Comparison of ENCODE assay signal across 1 cellular context in the genomic region with DNA sequence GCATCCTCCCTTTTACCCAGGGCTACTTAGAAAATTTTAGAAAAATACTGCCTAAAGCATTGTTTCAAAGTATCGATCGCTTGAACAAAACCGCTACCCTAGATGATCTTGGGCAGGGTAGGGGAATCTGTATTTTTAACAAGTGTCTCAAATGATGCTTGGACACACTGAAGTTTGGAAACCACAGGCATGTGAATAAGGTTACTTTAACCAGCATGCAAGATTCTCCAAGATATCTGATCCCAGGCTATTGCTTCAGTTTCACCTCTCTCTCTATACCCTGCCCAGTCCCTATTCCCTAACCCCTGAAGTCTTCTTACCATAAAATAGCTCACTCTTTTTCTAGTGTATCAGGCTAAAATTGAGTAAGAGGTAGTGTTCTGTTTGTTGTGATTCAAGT.
A peak's percentile ranks its signal among the peaks of the same experiment; 100 is the strongest.
TF ChIP-seq lines count a peak whose summit lies in the region.

No MANE protein-coding gene starts in this region.

TF ChIP-seq in HEK293, 187 proteins besides CTCF, POLR2A, EP300 and RAD21 (continued from another document):
- TF ChIP-seq, protein P1, sequence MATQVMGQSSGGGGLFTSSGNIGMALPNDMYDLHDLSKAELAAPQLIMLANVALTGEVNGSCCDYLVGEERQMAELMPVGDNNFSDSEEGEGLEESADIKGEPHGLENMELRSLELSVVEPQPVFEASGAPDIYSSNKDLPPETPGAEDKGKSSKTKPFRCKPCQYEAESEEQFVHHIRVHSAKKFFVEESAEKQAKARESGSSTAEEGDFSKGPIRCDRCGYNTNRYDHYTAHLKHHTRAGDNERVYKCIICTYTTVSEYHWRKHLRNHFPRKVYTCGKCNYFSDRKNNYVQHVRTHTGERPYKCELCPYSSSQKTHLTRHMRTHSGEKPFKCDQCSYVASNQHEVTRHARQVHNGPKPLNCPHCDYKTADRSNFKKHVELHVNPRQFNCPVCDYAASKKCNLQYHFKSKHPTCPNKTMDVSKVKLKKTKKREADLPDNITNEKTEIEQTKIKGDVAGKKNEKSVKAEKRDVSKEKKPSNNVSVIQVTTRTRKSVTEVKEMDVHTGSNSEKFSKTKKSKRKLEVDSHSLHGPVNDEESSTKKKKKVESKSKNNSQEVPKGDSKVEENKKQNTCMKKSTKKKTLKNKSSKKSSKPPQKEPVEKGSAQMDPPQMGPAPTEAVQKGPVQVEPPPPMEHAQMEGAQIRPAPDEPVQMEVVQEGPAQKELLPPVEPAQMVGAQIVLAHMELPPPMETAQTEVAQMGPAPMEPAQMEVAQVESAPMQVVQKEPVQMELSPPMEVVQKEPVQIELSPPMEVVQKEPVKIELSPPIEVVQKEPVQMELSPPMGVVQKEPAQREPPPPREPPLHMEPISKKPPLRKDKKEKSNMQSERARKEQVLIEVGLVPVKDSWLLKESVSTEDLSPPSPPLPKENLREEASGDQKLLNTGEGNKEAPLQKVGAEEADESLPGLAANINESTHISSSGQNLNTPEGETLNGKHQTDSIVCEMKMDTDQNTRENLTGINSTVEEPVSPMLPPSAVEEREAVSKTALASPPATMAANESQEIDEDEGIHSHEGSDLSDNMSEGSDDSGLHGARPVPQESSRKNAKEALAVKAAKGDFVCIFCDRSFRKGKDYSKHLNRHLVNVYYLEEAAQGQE (tag by site-specific recombination; IDR thresholded peaks at IDR 0.05): no peak
- TF ChIP-seq, protein P2, sequence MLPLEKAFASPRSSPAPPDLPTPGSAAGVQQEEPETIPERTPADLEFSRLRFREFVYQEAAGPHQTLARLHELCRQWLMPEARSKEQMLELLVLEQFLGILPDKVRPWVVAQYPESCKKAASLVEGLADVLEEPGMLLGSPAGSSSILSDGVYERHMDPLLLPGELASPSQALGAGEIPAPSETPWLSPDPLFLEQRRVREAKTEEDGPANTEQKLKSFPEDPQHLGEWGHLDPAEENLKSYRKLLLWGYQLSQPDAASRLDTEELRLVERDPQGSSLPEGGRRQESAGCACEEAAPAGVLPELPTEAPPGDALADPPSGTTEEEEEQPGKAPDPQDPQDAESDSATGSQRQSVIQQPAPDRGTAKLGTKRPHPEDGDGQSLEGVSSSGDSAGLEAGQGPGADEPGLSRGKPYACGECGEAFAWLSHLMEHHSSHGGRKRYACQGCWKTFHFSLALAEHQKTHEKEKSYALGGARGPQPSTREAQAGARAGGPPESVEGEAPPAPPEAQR (tag by site-specific recombination; IDR thresholded peaks at IDR 0.05): no peak
- TF ChIP-seq, protein P3, sequence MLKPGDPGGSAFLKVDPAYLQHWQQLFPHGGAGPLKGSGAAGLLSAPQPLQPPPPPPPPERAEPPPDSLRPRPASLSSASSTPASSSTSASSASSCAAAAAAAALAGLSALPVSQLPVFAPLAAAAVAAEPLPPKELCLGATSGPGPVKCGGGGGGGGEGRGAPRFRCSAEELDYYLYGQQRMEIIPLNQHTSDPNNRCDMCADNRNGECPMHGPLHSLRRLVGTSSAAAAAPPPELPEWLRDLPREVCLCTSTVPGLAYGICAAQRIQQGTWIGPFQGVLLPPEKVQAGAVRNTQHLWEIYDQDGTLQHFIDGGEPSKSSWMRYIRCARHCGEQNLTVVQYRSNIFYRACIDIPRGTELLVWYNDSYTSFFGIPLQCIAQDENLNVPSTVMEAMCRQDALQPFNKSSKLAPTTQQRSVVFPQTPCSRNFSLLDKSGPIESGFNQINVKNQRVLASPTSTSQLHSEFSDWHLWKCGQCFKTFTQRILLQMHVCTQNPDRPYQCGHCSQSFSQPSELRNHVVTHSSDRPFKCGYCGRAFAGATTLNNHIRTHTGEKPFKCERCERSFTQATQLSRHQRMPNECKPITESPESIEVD (tag by site-specific recombination; IDR thresholded peaks at IDR 0.05): 0 out of 2 replicates have a peak, but pooled peaks have one; percentile 4
- TF ChIP-seq, protein P4, sequence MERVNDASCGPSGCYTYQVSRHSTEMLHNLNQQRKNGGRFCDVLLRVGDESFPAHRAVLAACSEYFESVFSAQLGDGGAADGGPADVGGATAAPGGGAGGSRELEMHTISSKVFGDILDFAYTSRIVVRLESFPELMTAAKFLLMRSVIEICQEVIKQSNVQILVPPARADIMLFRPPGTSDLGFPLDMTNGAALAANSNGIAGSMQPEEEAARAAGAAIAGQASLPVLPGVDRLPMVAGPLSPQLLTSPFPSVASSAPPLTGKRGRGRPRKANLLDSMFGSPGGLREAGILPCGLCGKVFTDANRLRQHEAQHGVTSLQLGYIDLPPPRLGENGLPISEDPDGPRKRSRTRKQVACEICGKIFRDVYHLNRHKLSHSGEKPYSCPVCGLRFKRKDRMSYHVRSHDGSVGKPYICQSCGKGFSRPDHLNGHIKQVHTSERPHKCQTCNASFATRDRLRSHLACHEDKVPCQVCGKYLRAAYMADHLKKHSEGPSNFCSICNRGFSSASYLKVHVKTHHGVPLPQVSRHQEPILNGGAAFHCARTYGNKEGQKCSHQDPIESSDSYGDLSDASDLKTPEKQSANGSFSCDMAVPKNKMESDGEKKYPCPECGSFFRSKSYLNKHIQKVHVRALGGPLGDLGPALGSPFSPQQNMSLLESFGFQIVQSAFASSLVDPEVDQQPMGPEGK (tag by site-specific recombination; IDR thresholded peaks at IDR 0.05): no peak
- TF ChIP-seq ZNF473 (tag by site-specific recombination; IDR thresholded peaks at IDR 0.05): no peak
- no peak for TF ChIP-seq ZNF433 (tag by site-specific recombination; IDR thresholded peaks at IDR 0.05; ENCODE audit: low read depth)
- TF ChIP-seq, protein P5, sequence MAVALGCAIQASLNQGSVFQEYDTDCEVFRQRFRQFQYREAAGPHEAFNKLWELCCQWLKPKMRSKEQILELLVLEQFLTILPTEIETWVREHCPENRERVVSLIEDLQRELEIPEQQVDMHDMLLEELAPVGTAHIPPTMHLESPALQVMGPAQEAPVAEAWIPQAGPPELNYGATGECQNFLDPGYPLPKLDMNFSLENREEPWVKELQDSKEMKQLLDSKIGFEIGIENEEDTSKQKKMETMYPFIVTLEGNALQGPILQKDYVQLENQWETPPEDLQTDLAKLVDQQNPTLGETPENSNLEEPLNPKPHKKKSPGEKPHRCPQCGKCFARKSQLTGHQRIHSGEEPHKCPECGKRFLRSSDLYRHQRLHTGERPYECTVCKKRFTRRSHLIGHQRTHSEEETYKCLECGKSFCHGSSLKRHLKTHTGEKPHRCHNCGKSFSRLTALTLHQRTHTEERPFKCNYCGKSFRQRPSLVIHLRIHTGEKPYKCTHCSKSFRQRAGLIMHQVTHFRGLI (tag by site-specific recombination; IDR thresholded peaks at IDR 0.05): no peak
- peak; percentile 87 for TF ChIP-seq ZBTB20 (tag by site-specific recombination; IDR thresholded peaks at IDR 0.05)
- no peak for TF ChIP-seq TRIM28 (IDR thresholded peaks at IDR 0.05; ENCODE audit: borderline replicate concordance, low read length)
- TF ChIP-seq, protein P6, sequence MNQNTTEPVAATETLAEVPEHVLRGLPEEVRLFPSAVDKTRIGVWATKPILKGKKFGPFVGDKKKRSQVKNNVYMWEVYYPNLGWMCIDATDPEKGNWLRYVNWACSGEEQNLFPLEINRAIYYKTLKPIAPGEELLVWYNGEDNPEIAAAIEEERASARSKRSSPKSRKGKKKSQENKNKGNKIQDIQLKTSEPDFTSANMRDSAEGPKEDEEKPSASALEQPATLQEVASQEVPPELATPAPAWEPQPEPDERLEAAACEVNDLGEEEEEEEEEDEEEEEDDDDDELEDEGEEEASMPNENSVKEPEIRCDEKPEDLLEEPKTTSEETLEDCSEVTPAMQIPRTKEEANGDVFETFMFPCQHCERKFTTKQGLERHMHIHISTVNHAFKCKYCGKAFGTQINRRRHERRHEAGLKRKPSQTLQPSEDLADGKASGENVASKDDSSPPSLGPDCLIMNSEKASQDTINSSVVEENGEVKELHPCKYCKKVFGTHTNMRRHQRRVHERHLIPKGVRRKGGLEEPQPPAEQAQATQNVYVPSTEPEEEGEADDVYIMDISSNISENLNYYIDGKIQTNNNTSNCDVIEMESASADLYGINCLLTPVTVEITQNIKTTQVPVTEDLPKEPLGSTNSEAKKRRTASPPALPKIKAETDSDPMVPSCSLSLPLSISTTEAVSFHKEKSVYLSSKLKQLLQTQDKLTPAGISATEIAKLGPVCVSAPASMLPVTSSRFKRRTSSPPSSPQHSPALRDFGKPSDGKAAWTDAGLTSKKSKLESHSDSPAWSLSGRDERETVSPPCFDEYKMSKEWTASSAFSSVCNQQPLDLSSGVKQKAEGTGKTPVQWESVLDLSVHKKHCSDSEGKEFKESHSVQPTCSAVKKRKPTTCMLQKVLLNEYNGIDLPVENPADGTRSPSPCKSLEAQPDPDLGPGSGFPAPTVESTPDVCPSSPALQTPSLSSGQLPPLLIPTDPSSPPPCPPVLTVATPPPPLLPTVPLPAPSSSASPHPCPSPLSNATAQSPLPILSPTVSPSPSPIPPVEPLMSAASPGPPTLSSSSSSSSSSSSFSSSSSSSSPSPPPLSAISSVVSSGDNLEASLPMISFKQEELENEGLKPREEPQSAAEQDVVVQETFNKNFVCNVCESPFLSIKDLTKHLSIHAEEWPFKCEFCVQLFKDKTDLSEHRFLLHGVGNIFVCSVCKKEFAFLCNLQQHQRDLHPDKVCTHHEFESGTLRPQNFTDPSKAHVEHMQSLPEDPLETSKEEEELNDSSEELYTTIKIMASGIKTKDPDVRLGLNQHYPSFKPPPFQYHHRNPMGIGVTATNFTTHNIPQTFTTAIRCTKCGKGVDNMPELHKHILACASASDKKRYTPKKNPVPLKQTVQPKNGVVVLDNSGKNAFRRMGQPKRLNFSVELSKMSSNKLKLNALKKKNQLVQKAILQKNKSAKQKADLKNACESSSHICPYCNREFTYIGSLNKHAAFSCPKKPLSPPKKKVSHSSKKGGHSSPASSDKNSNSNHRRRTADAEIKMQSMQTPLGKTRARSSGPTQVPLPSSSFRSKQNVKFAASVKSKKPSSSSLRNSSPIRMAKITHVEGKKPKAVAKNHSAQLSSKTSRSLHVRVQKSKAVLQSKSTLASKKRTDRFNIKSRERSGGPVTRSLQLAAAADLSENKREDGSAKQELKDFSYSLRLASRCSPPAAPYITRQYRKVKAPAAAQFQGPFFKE (tag by site-specific recombination; IDR thresholded peaks at IDR 0.05; ENCODE audit: borderline replicate concordance): no peak
- no peak for TF ChIP-seq ZNF146 (tag by site-specific recombination; IDR thresholded peaks at IDR 0.05)
- no peak for TF ChIP-seq ZNF311 (tag by site-specific recombination; IDR thresholded peaks at IDR 0.05; ENCODE audit: borderline replicate concordance)
- TF ChIP-seq, protein P7, sequence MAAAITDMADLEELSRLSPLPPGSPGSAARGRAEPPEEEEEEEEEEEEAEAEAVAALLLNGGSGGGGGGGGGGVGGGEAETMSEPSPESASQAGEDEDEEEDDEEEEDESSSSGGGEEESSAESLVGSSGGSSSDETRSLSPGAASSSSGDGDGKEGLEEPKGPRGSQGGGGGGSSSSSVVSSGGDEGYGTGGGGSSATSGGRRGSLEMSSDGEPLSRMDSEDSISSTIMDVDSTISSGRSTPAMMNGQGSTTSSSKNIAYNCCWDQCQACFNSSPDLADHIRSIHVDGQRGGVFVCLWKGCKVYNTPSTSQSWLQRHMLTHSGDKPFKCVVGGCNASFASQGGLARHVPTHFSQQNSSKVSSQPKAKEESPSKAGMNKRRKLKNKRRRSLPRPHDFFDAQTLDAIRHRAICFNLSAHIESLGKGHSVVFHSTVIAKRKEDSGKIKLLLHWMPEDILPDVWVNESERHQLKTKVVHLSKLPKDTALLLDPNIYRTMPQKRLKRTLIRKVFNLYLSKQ (tag by site-specific recombination; IDR thresholded peaks at IDR 0.05; ENCODE audit: borderline replicate concordance): no peak
- no peak for TF ChIP-seq ZNF707 (tag by site-specific recombination; IDR thresholded peaks at IDR 0.05)
- TF ChIP-seq KLF9 (tag by site-specific recombination; IDR thresholded peaks at IDR 0.05; ENCODE audit: low read depth): no peak
- TF ChIP-seq ZNF530 (tag by site-specific recombination; IDR thresholded peaks at IDR 0.05; ENCODE audit: low read depth): no peak
- TF ChIP-seq ZFP37 (tag by site-specific recombination; IDR thresholded peaks at IDR 0.05): no peak
- TF ChIP-seq, protein P8, sequence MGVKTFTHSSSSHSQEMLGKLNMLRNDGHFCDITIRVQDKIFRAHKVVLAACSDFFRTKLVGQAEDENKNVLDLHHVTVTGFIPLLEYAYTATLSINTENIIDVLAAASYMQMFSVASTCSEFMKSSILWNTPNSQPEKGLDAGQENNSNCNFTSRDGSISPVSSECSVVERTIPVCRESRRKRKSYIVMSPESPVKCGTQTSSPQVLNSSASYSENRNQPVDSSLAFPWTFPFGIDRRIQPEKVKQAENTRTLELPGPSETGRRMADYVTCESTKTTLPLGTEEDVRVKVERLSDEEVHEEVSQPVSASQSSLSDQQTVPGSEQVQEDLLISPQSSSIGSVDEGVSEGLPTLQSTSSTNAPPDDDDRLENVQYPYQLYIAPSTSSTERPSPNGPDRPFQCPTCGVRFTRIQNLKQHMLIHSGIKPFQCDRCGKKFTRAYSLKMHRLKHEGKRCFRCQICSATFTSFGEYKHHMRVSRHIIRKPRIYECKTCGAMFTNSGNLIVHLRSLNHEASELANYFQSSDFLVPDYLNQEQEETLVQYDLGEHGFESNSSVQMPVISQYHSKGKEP (tag by site-specific recombination; IDR thresholded peaks at IDR 0.05): peak; percentile 44
- no peak for TF ChIP-seq ZNF140 (tag by site-specific recombination; IDR thresholded peaks at IDR 0.05)
- TF ChIP-seq ZBTB48 (tag by site-specific recombination; IDR thresholded peaks at IDR 0.05): peak; percentile 59
- TF ChIP-seq, protein P9, sequence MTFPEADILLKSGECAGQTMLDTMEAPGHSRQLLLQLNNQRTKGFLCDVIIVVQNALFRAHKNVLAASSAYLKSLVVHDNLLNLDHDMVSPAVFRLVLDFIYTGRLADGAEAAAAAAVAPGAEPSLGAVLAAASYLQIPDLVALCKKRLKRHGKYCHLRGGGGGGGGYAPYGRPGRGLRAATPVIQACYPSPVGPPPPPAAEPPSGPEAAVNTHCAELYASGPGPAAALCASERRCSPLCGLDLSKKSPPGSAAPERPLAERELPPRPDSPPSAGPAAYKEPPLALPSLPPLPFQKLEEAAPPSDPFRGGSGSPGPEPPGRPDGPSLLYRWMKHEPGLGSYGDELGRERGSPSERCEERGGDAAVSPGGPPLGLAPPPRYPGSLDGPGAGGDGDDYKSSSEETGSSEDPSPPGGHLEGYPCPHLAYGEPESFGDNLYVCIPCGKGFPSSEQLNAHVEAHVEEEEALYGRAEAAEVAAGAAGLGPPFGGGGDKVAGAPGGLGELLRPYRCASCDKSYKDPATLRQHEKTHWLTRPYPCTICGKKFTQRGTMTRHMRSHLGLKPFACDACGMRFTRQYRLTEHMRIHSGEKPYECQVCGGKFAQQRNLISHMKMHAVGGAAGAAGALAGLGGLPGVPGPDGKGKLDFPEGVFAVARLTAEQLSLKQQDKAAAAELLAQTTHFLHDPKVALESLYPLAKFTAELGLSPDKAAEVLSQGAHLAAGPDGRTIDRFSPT (tag by site-specific recombination; IDR thresholded peaks at IDR 0.05): no peak
- TF ChIP-seq ZNF529 (tag by site-specific recombination; IDR thresholded peaks at IDR 0.05; ENCODE audit: insufficient replicate concordance): no peak
- no peak for TF ChIP-seq KLF10 (tag by site-specific recombination; IDR thresholded peaks at IDR 0.05)
- TF ChIP-seq ZNF2 (tag by site-specific recombination; IDR thresholded peaks at IDR 0.05): no peak
- no peak for TF ChIP-seq ZNF629 (tag by site-specific recombination; IDR thresholded peaks at IDR 0.05)
- no peak for TF ChIP-seq ZNF19 (tag by site-specific recombination; IDR thresholded peaks at IDR 0.05; ENCODE audit: low read depth)
- TF ChIP-seq YY1 (tag by site-specific recombination; IDR thresholded peaks at IDR 0.05): no peak
- no peak for TF ChIP-seq ZNF596 (tag by site-specific recombination; IDR thresholded peaks at IDR 0.05)
- TF ChIP-seq GLIS1 (tag by site-specific recombination; IDR thresholded peaks at IDR 0.05): no peak
